In genomic region chr2:20689428-20690264, GRCh38 we compare ENCODE assay signal across 1 cellular context.
A peak's percentile ranks its signal among the peaks of the same experiment; 100 is the strongest.
TF ChIP-seq lines count a peak whose summit lies in the region.

No MANE protein-coding gene starts in this region.

TF ChIP-seq in liver, 16 proteins besides CTCF, POLR2A, EP300 and RAD21 (continued from another document):
- TF ChIP-seq FOXA1 (IDR thresholded peaks at IDR 0.05), result peak; percentile 70
